Comparison of ENCODE assay signal across 17 cellular contexts in the genomic region with DNA sequence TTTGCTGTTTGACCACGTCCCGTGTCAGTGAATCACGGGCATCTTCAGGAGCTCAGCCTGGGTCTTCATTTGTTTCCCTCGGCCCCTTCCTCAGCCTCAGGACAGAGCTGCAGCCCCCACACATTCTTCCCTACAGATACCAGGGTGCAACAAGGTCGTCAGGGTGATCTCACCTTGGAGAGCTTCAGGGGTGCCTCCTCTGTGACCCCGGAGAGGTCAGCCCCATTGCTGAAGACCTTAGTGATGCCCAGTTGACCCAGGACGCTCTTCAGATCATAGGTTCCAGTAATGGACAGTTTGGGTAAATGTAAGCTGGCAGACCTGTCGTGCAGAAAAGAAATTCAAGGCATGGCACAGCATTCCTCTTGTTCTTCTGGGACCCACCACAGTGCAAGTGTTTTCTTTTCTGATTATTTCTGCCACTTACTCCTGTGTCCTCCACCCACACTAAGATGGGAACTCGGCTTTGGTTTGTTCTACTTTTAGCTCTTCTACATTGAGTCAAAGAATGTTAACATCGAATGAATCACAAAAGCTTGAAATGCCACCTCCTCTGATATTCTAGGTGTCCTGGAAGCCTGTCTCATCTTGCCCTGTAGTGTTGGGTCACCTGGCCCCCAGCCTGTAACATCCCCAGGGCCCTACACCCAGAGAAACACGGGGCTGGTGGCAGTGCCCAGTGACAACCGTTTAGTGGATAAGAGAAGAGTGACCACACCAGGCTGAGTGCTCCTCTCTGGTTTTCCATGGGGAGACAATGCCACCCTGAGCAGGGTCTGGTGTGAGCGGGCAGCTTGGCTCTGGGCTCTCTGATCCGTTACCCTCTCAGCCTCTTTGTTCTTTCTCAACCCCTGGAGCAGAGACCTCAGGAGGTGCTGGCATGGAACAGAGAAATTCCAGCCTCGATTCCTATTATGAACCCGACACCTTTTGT. TPM values are rescaled to one million over a fixed set of nuclear protein-coding genes. Genes with fewer than 3 reads are reported as not detected.
"Had no signal": no experiment of that assay in that cellular context is flagged by ENCODE, and none has a peak within 500 bp of the region (broad histone marks: within the 10 kb centered on the region; RNA-seq: fewer than 3 reads in every experiment).

No MANE protein-coding gene starts in this region.

- H3K27me3 ChIP-seq: testis had no signal

- ATAC-seq: esophagus mucosa, mucosa of descending colon, natural killer cell, psoas muscle, sciatic nerve, T-cell had no signal

- H3K36me3 Mint-ChIP-seq: immature natural killer cell, natural killer cell, T-cell had no signal

- H3K9me3 ChIP-seq: mucosa of descending colon, psoas muscle, testis had no signal

- H3K4me3 ChIP-seq: mucosa of descending colon, psoas muscle, testis had no signal

- H3K4me1 Mint-ChIP-seq: immature natural killer cell, natural killer cell, T-cell had no signal

- H3K9me3 Mint-ChIP-seq: immature natural killer cell, natural killer cell, T-cell had no signal

- H3K4me3 Mint-ChIP-seq: immature natural killer cell, natural killer cell, T-cell had no signal

- DNase-seq: activated CD4-positive, alpha-beta T cell treated with anti-CD3 and anti-CD28 coated beads for 48 hours; dermis blood vessel endothelial cell; hypothalamus; immature natural killer cell; mucosa of descending colon; natural killer cell; psoas muscle; stimulated activated CD4-positive, alpha-beta T cell treated with anti-CD3 and anti-CD28 coated beads, Interleukin-12 subunit alpha, Interleukin-12 subunit beta, amount 100 ng/mL, for 4 hours; stimulated activated naive CD4-positive, alpha-beta T cell treated with Interleukin-2 at 50 U/mL for 16 hours; T-cell; testis had no signal

- H3K4me1 ChIP-seq: psoas muscle had no signal

- H3K27ac ChIP-seq: psoas muscle, testis had no signal

- H3K27ac Mint-ChIP-seq: immature natural killer cell, natural killer cell, T-cell had no signal

RNA-seq across cellular contexts. Expression of gene SERPINA1, which starts 8.8 kb away (rescaled TPM):
- total RNA-seq: lung microvascular endothelial cell had no signal

RNA-seq across cellular contexts. Expression of gene SERPINA2, which starts 13.1 kb away (rescaled TPM):
- total RNA-seq: activated CD8-positive, alpha-beta memory T cell treated with anti-CD3 and anti-CD28 coated beads for 36 hours; dermis blood vessel endothelial cell; esophagus mucosa; lung microvascular endothelial cell; mucosa of descending colon; natural killer cell; omental fat pad; psoas muscle; sciatic nerve; T-cell; testis; ureter had no signal
- polyA plus RNA-seq: immature natural killer cell, psoas muscle had no signal

RNA-seq across cellular contexts. Expression of gene SERPINA6, which starts 56.4 kb away (rescaled TPM):
- total RNA-seq: activated CD8-positive, alpha-beta memory T cell treated with anti-CD3 and anti-CD28 coated beads for 36 hours; dermis blood vessel endothelial cell; esophagus mucosa; lung microvascular endothelial cell; natural killer cell; psoas muscle; sciatic nerve; T-cell; testis; ureter had no signal
- polyA plus RNA-seq: immature natural killer cell, psoas muscle had no signal
